Comparison of ENCODE assay signal across 15 cellular contexts in genomic region chr5:1815881-1816292, GRCh38.
"Had no signal": no experiment of that assay in that cellular context is flagged by ENCODE, and none has a peak within 500 bp of the region (broad histone marks: within the 10 kb centered on the region; RNA-seq: fewer than 3 reads in every experiment).

No MANE protein-coding gene starts in this region.

- H3K4me1 ChIP-seq: esophagus squamous epithelium, tibial nerve had no signal

- H3K27ac Mint-ChIP-seq: activated naive CD4-positive, alpha-beta T cell treated with anti-CD3 and anti-CD28 coated beads, Interleukin-2, amount 10 ng/mL, durations not matched to agents 7 days and 5 days; activated T-helper 2 cell treated with anti-CD3 and anti-CD28 coated beads, Interferon-gamma antibody, Interleukin-2, Interleukin-4, amounts not matched to agents 10 μg/mL and 5 μg/mL and 100 μg/mL, durations not matched to agents 14 hours and 24 hours and 36 hours; stimulated activated memory B cell treated with anti-CD40 and anti-IgM and Interleukin-4, amounts not matched to agents 10 μg/mL and 1 μg/mL and 100 μg/mL, for 72 hours had no signal

- DNase-seq: activated CD4-positive, alpha-beta T cell treated with anti-CD3 and anti-CD28 coated beads for 1 hour; activated CD4-positive, alpha-beta T cell treated with anti-CD3 and anti-CD28 coated beads, Interleukin-2, amount 50 U/mL, for 48 hours; activated naive CD4-positive, alpha-beta T cell treated with anti-CD3 and anti-CD28 coated beads, Interleukin-2, amount 10 ng/mL, durations not matched to agents 7 days and 5 days; caudate nucleus; cortex of kidney; effector CD8-positive, alpha-beta T cell; esophagus squamous epithelium; hippocampal formation; ovary; SK-N-SH; T-helper 1 cell had no signal

- H3K27me3 Mint-ChIP-seq: activated naive CD4-positive, alpha-beta T cell treated with anti-CD3 and anti-CD28 coated beads, Interleukin-2, amount 10 ng/mL, durations not matched to agents 7 days and 5 days; stimulated activated memory B cell treated with anti-CD40 and anti-IgM and Interleukin-4, amounts not matched to agents 10 μg/mL and 1 μg/mL and 100 μg/mL, for 72 hours had no signal

- H3K4me3 ChIP-seq: esophagus squamous epithelium, ovary, tibial nerve had no signal

- H3K9ac ChIP-seq: SK-N-SH had no signal

- H3K36me3 ChIP-seq: ovary had no signal

- H3K4me2 ChIP-seq: SK-N-SH had no signal

- H3K4me1 Mint-ChIP-seq: activated naive CD4-positive, alpha-beta T cell treated with anti-CD3 and anti-CD28 coated beads, Interleukin-2, amount 10 ng/mL, durations not matched to agents 7 days and 5 days had no signal

- H3K27ac ChIP-seq: esophagus squamous epithelium, ovary, tibial nerve had no signal

- H3K9me3 ChIP-seq: esophagus squamous epithelium, ovary, SK-N-SH had no signal

- H3K9me3 Mint-ChIP-seq: activated naive CD4-positive, alpha-beta T cell treated with anti-CD3 and anti-CD28 coated beads, Interleukin-2, amount 10 ng/mL, durations not matched to agents 7 days and 5 days; activated T-helper 2 cell treated with anti-CD3 and anti-CD28 coated beads, Interferon-gamma antibody, Interleukin-2, Interleukin-4, amounts not matched to agents 10 μg/mL and 5 μg/mL and 100 μg/mL, durations not matched to agents 14 hours and 24 hours and 36 hours; stimulated activated memory B cell treated with anti-CD40 and anti-IgM and Interleukin-4, amounts not matched to agents 10 μg/mL and 1 μg/mL and 100 μg/mL, for 72 hours had no signal

- ATAC-seq: sciatic nerve; stimulated activated memory B cell treated with anti-CD40 and anti-IgM and Interleukin-4, amounts not matched to agents 10 μg/mL and 1 μg/mL and 100 μg/mL, for 72 hours had no signal

- H3K4me3 Mint-ChIP-seq: activated naive CD4-positive, alpha-beta T cell treated with anti-CD3 and anti-CD28 coated beads, Interleukin-2, amount 10 ng/mL, durations not matched to agents 7 days and 5 days; stimulated activated memory B cell treated with anti-CD40 and anti-IgM and Interleukin-4, amounts not matched to agents 10 μg/mL and 1 μg/mL and 100 μg/mL, for 72 hours had no signal

- H3K27me3 ChIP-seq: esophagus squamous epithelium, ovary, tibial nerve had no signal
